1 cellular context compared by ENCODE assay signal in genomic region chr2:201440182-201440581, GRCh38.
TF ChIP-seq lines count a peak whose summit lies in the region.

No MANE protein-coding gene starts in this region.

TF ChIP-seq in K562, 482 proteins besides CTCF, POLR2A, EP300 and RAD21 (continued from another document and continues in another):
- TF ChIP-seq ZBTB33 (CRISPR knock-in tag; IDR thresholded peaks at IDR 0.05) (no peak), GATAD2B (IDR thresholded peaks at IDR 0.05; ENCODE audit: borderline replicate concordance) (peak; percentile 22; the same call in 1 of the 2 replicates), ZEB2 (IDR thresholded peaks at IDR 0.05) (peak; percentile 88), ETV6 (IDR thresholded peaks at IDR 0.05; ENCODE audit: borderline replicate concordance in 1 of 2, low read depth in 2 of 2, low read length in 1 of 2) (no peak), ETV6 (CRISPR knock-in tag; IDR thresholded peaks at IDR 0.05; ENCODE audit: borderline replicate concordance) (no peak), GATA2 (CRISPR knock-in tag; IDR thresholded peaks at IDR 0.05) (peak; percentile 76), ARID3A (IDR thresholded peaks at IDR 0.05; ENCODE audit: borderline replicate concordance, low read depth, low read length) (peak; percentile 36; the same call in 1 of the 2 replicates), C11orf30 (IDR thresholded peaks at IDR 0.05; ENCODE audit: low read depth) (no peak), PHB2 (IDR thresholded peaks at IDR 0.05; ENCODE audit: low read depth) (peak; percentile 88), CHAMP1 (IDR thresholded peaks at IDR 0.05) (peak; percentile 72; the same call in 1 of the 2 replicates), ZNF263 (CRISPR knock-in tag; IDR thresholded peaks at IDR 0.05; ENCODE audit: borderline replicate concordance) (no peak), ZKSCAN1 (IDR thresholded peaks at IDR 0.05; ENCODE audit: low read depth, low read length) (0 out of 2 replicates have a peak, but pooled peaks have one; percentile 18), MLLT1 (IDR thresholded peaks at IDR 0.05) (0 out of 4 replicates have a peak, but pooled peaks of 1 of the 2 experiments have one; percentile 26), GABPA (tag; conservative IDR thresholded peaks at IDR 0.05; ENCODE audit: low read depth) (no peak), IRF2 (CRISPR knock-in tag; IDR thresholded peaks at IDR 0.05) (no peak), XRCC4 (IDR thresholded peaks at IDR 0.05; ENCODE audit: extremely low read depth, insufficient read depth, insufficient read length) (no peak), ZNF668 (CRISPR knock-in tag; IDR thresholded peaks at IDR 0.05) (no peak), BMI1 (IDR thresholded peaks at IDR 0.05; ENCODE audit: low read length) (no peak), HMGN3 (IDR thresholded peaks at IDR 0.05; ENCODE audit: borderline replicate concordance, extremely low read depth, insufficient read length, low read depth, low read length) (peak; percentile 23), POU5F1 (IDR thresholded peaks at IDR 0.05; ENCODE audit: borderline replicate concordance, low read depth, low read length, partially characterized antibody) (no peak), HMGXB4 (CRISPR knock-in tag; IDR thresholded peaks at IDR 0.05) (no peak), FOXJ2 (tag; IDR thresholded peaks at IDR 0.05) (peak; percentile 52; the same call in 1 of the 2 replicates), HMG20A (CRISPR knock-in tag; conservative IDR thresholded peaks at IDR 0.05) (no peak), PTBP1 (IDR thresholded peaks at IDR 0.05; ENCODE audit: low read depth, low read length) (no peak), NFE2L1 (tag; IDR thresholded peaks at IDR 0.05; ENCODE audit: borderline replicate concordance, low read depth) (no peak), SRF (CRISPR knock-in tag; IDR thresholded peaks at IDR 0.05) (no peak), E2F8 (IDR thresholded peaks at IDR 0.05; ENCODE audit: low read depth, partially characterized antibody) (no peak), SIX5 (IDR thresholded peaks at IDR 0.05; ENCODE audit: borderline replicate concordance in 1 of 2, insufficient read depth in 1 of 2, low read depth in 1 of 2, low read length in 2 of 2) (no peak), DDX20 (tag; IDR thresholded peaks at IDR 0.05; ENCODE audit: low read depth) (no peak), ZNF561 (CRISPR knock-in tag; conservative IDR thresholded peaks at IDR 0.05) (no peak), ARID1B (IDR thresholded peaks at IDR 0.05) (peak; percentile 98), NELFE (IDR thresholded peaks at IDR 0.05; ENCODE audit: insufficient read depth, insufficient read length) (no peak)
- TF ChIP-seq, protein P1, sequence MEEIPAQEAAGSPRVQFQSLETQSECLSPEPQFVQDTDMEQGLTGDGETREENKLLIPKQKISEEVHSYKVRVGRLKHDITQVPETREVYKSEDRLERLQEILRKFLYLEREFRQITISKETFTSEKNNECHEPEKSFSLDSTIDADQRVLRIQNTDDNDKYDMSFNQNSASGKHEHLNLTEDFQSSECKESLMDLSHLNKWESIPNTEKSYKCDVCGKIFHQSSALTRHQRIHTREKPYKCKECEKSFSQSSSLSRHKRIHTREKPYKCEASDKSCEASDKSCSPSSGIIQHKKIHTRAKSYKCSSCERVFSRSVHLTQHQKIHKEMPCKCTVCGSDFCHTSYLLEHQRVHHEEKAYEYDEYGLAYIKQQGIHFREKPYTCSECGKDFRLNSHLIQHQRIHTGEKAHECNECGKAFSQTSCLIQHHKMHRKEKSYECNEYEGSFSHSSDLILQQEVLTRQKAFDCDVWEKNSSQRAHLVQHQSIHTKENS (CRISPR knock-in tag; IDR thresholded peaks at IDR 0.05): no peak
- TF ChIP-seq, protein P2, sequence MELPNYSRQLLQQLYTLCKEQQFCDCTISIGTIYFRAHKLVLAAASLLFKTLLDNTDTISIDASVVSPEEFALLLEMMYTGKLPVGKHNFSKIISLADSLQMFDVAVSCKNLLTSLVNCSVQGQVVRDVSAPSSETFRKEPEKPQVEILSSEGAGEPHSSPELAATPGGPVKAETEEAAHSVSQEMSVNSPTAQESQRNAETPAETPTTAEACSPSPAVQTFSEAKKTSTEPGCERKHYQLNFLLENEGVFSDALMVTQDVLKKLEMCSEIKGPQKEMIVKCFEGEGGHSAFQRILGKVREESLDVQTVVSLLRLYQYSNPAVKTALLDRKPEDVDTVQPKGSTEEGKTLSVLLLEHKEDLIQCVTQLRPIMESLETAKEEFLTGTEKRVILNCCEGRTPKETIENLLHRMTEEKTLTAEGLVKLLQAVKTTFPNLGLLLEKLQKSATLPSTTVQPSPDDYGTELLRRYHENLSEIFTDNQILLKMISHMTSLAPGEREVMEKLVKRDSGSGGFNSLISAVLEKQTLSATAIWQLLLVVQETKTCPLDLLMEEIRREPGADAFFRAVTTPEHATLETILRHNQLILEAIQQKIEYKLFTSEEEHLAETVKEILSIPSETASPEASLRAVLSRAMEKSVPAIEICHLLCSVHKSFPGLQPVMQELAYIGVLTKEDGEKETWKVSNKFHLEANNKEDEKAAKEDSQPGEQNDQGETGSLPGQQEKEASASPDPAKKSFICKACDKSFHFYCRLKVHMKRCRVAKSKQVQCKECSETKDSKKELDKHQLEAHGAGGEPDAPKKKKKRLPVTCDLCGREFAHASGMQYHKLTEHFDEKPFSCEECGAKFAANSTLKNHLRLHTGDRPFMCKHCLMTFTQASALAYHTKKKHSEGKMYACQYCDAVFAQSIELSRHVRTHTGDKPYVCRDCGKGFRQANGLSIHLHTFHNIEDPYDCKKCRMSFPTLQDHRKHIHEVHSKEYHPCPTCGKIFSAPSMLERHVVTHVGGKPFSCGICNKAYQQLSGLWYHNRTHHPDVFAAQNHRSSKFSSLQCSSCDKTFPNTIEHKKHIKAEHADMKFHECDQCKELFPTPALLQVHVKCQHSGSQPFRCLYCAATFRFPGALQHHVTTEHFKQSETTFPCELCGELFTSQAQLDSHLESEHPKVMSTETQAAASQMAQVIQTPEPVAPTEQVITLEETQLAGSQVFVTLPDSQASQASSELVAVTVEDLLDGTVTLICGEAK (IDR thresholded peaks at IDR 0.05): no peak
- TF ChIP-seq, protein P2 (CRISPR knock-in tag; IDR thresholded peaks at IDR 0.05): no peak
- TF ChIP-seq, protein P3, sequence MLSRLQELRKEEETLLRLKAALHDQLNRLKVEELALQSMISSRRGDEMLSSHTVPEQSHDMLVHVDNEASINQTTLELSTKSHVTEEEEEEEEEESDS (CRISPR knock-in tag; IDR thresholded peaks at IDR 0.05): no peak
